ENCODE assay signal across 1 cellular context in the genomic region with DNA sequence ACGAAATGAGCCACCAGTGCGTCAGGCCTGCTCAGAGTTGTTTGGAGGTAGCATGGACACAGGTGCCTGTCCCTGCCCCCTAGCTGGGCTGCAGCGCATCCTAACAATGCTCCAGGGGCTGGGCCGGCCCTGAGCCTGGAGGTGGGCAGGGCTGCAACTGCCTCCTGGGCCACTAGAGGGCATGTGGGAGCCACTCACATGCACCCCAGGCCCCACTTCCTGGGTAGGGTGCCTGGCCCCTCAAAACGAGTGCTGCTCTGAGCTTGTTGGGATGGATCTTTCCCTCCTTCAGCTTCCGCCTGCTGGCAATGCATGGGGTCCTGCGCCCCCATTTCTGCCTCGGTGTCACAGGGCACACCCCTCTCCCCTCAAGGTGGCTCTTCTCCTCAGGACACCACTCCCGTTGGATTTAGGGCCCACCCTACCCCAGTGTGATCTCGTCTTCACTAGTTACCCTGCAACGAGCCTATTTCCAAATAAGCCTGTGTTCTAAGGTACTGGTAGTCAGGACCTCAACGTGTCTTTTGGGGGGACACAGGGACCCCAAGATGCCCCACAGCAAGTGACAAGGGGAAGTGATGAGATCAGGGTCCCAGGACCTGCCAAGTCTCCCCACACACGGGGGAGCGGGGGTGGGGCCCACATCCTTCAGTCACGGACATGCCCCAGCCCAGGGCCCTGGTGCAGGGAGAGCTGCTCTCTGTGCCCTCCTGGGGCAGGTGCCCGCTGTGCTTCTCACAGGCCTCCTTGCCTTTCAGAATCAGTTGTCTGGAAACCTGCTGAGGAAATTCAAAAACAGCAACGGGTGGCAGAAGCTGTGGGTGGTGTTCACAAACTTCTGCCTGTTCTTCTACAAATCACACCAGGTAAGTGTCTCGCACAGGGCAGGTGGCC.
A peak's percentile ranks its signal among the peaks of the same experiment; 100 is the strongest.
TF ChIP-seq lines count a peak whose summit lies in the region.

No MANE protein-coding gene starts in this region.

TF ChIP-seq in HepG2, 621 proteins besides CTCF, POLR2A, EP300 and RAD21 (continued from another document):
- peak; percentile 37; the same call in 1 of the 2 replicates for TF ChIP-seq KDM5B (CRISPR knock-in tag; IDR thresholded peaks at IDR 0.05; ENCODE audit: borderline replicate concordance)
- TF ChIP-seq ZNF34 (CRISPR knock-in tag; IDR thresholded peaks at IDR 0.05; ENCODE audit: borderline replicate concordance): no peak
- TF ChIP-seq, protein P1, sequence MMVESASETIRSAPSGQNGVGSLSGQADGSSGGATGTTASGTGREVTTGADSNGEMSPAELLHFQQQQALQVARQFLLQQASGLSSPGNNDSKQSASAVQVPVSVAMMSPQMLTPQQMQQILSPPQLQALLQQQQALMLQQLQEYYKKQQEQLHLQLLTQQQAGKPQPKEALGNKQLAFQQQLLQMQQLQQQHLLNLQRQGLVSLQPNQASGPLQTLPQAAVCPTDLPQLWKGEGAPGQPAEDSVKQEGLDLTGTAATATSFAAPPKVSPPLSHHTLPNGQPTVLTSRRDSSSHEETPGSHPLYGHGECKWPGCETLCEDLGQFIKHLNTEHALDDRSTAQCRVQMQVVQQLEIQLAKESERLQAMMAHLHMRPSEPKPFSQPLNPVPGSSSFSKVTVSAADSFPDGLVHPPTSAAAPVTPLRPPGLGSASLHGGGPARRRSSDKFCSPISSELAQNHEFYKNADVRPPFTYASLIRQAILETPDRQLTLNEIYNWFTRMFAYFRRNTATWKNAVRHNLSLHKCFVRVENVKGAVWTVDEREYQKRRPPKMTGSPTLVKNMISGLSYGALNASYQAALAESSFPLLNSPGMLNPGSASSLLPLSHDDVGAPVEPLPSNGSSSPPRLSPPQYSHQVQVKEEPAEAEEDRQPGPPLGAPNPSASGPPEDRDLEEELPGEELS (CRISPR knock-in tag; IDR thresholded peaks at IDR 0.05): 0 out of 2 replicates have a peak, but pooled peaks have one; percentile 14
- TF ChIP-seq, protein P2, sequence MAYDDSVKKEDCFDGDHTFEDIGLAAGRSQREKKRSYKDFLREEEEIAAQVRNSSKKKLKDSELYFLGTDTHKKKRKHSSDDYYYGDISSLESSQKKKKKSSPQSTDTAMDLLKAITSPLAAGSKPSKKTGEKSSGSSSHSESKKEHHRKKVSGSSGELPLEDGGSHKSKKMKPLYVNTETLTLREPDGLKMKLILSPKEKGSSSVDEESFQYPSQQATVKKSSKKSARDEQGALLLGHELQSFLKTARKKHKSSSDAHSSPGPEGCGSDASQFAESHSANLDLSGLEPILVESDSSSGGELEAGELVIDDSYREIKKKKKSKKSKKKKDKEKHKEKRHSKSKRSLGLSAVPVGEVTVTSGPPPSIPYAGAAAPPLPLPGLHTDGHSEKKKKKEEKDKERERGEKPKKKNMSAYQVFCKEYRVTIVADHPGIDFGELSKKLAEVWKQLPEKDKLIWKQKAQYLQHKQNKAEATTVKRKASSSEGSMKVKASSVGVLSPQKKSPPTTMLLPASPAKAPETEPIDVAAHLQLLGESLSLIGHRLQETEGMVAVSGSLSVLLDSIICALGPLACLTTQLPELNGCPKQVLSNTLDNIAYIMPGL (CRISPR knock-in tag; IDR thresholded peaks at IDR 0.05; ENCODE audit: borderline replicate concordance in 1 of 2, low read depth in 1 of 2): no peak; a peak in 1 of 4 replicates
- TF ChIP-seq CEBPG (CRISPR knock-in tag; IDR thresholded peaks at IDR 0.05): 0 out of 2 replicates have a peak, but pooled peaks have one; percentile 19
- TF ChIP-seq, protein P3, sequence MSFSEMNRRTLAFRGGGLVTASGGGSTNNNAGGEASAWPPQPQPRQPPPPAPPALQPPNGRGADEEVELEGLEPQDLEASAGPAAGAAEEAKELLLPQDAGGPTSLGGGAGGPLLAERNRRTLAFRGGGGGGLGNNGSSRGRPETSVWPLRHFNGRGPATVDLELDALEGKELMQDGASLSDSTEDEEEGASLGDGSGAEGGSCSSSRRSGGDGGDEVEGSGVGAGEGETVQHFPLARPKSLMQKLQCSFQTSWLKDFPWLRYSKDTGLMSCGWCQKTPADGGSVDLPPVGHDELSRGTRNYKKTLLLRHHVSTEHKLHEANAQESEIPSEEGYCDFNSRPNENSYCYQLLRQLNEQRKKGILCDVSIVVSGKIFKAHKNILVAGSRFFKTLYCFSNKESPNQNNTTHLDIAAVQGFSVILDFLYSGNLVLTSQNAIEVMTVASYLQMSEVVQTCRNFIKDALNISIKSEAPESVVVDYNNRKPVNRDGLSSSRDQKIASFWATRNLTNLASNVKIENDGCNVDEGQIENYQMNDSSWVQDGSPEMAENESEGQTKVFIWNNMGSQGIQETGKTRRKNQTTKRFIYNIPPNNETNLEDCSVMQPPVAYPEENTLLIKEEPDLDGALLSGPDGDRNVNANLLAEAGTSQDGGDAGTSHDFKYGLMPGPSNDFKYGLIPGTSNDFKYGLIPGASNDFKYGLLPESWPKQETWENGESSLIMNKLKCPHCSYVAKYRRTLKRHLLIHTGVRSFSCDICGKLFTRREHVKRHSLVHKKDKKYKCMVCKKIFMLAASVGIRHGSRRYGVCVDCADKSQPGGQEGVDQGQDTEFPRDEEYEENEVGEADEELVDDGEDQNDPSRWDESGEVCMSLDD (CRISPR knock-in tag; IDR thresholded peaks at IDR 0.05; ENCODE audit: borderline replicate concordance): peak; percentile 57; the same call in 1 of the 2 replicates
- TF ChIP-seq CCDC6 (CRISPR knock-in tag; IDR thresholded peaks at IDR 0.05): peak; percentile 35; the same call in 1 of the 2 replicates
- TF ChIP-seq ZNF780A (CRISPR knock-in tag; IDR thresholded peaks at IDR 0.05): no peak
- no peak for TF ChIP-seq HNRNPLL (IDR thresholded peaks at IDR 0.05; ENCODE audit: low read depth, low read length, poor library complexity, severe bottlenecking)
- TF ChIP-seq, protein P4, sequence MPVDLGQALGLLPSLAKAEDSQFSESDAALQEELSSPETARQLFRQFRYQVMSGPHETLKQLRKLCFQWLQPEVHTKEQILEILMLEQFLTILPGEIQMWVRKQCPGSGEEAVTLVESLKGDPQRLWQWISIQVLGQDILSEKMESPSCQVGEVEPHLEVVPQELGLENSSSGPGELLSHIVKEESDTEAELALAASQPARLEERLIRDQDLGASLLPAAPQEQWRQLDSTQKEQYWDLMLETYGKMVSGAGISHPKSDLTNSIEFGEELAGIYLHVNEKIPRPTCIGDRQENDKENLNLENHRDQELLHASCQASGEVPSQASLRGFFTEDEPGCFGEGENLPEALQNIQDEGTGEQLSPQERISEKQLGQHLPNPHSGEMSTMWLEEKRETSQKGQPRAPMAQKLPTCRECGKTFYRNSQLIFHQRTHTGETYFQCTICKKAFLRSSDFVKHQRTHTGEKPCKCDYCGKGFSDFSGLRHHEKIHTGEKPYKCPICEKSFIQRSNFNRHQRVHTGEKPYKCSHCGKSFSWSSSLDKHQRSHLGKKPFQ (CRISPR knock-in tag; IDR thresholded peaks at IDR 0.05; ENCODE audit: insufficient replicate concordance): peak; percentile 32
- TF ChIP-seq ZNF781 (CRISPR knock-in tag; IDR thresholded peaks at IDR 0.05; ENCODE audit: borderline replicate concordance, not compliant biosample characterization): peak; percentile 52
- peak; percentile 70 for TF ChIP-seq XRCC5 (optimal IDR thresholded peaks at IDR 0.05; ENCODE audit: low read length)
- TF ChIP-seq ZNF326 (CRISPR knock-in tag; IDR thresholded peaks at IDR 0.05; ENCODE audit: borderline replicate concordance): peak; percentile 14; the same call in 1 of the 2 replicates
- no peak for TF ChIP-seq MZF1 (CRISPR knock-in tag; IDR thresholded peaks at IDR 0.05; ENCODE audit: borderline replicate concordance)
- no peak for TF ChIP-seq MAFK (conservative IDR thresholded peaks at IDR 0.05 in 1 of 2, IDR thresholded peaks at IDR 0.05 in 1 of 2; ENCODE audit: low read length in 2 of 2)
- TF ChIP-seq SP4 (CRISPR knock-in tag; IDR thresholded peaks at IDR 0.05): peak; percentile 55; the same call in 1 of the 2 replicates
- peak; percentile 36; the same call in 1 of the 2 replicates for TF ChIP-seq TBX2 (CRISPR knock-in tag; IDR thresholded peaks at IDR 0.05; ENCODE audit: borderline replicate concordance)
- TF ChIP-seq MAZ (IDR thresholded peaks at IDR 0.05; ENCODE audit: borderline replicate concordance, low read depth, low read length): no peak
- 0 out of 2 replicates have a peak, but pooled peaks have one; percentile 28 for TF ChIP-seq MAZ (CRISPR knock-in tag; IDR thresholded peaks at IDR 0.05; ENCODE audit: low read depth)
- peak; percentile 51; the same call in 1 of the 2 replicates for TF ChIP-seq ZNF788 (CRISPR knock-in tag; IDR thresholded peaks at IDR 0.05; ENCODE audit: borderline replicate concordance)
- TF ChIP-seq, protein P5, sequence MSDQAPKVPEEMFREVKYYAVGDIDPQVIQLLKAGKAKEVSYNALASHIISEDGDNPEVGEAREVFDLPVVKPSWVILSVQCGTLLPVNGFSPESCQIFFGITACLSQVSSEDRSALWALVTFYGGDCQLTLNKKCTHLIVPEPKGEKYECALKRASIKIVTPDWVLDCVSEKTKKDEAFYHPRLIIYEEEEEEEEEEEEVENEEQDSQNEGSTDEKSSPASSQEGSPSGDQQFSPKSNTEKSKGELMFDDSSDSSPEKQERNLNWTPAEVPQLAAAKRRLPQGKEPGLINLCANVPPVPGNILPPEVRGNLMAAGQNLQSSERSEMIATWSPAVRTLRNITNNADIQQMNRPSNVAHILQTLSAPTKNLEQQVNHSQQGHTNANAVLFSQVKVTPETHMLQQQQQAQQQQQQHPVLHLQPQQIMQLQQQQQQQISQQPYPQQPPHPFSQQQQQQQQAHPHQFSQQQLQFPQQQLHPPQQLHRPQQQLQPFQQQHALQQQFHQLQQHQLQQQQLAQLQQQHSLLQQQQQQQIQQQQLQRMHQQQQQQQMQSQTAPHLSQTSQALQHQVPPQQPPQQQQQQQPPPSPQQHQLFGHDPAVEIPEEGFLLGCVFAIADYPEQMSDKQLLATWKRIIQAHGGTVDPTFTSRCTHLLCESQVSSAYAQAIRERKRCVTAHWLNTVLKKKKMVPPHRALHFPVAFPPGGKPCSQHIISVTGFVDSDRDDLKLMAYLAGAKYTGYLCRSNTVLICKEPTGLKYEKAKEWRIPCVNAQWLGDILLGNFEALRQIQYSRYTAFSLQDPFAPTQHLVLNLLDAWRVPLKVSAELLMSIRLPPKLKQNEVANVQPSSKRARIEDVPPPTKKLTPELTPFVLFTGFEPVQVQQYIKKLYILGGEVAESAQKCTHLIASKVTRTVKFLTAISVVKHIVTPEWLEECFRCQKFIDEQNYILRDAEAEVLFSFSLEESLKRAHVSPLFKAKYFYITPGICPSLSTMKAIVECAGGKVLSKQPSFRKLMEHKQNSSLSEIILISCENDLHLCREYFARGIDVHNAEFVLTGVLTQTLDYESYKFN (CRISPR knock-in tag; conservative IDR thresholded peaks at IDR 0.05): no peak
- peak; percentile 56; the same call in 1 of the 2 replicates for TF ChIP-seq NRL (CRISPR knock-in tag; IDR thresholded peaks at IDR 0.05; ENCODE audit: borderline replicate concordance)
